Comparison of ENCODE assay signal across 1 cellular context in the genomic region with DNA sequence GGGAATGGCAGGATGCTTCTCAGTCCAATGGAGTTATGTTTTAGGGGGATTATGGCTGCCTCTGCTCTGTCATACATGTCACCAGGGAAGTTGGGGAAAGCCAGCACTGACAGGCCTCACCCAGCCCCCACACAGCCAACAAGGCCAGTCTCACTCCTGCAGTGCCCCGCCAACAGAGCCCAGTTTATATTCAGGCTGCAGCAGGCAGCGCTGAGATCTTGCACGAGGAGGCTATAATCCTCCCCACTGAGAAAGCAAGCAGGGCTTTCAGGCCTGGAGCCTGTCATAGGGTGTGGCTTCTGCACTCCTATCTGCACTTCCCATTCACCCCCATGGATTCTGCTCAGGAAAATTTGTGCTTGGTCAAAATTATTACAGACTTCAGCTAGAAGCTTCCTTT.
TF ChIP-seq lines count a peak whose summit lies in the region.

No MANE protein-coding gene starts in this region.

TF ChIP-seq in H1, 55 proteins besides CTCF, POLR2A, EP300 and RAD21:
- TF ChIP-seq TEAD4 (IDR thresholded peaks at IDR 0.05; ENCODE audit: low read depth, low read length): no peak
- TF ChIP-seq, protein P1, sequence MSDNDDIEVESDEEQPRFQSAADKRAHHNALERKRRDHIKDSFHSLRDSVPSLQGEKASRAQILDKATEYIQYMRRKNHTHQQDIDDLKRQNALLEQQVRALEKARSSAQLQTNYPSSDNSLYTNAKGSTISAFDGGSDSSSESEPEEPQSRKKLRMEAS (IDR thresholded peaks at IDR 0.05): no peak
- TF ChIP-seq SIRT6 (IDR thresholded peaks at IDR 0.05; ENCODE audit: low read length): no peak
- TF ChIP-seq BRCA1 (IDR thresholded peaks at IDR 0.05; ENCODE audit: low read depth, low read length): no peak
- TF ChIP-seq TAF1 (IDR thresholded peaks at IDR 0.05; ENCODE audit: low read depth, low read length): no peak
- TF ChIP-seq, protein P2, sequence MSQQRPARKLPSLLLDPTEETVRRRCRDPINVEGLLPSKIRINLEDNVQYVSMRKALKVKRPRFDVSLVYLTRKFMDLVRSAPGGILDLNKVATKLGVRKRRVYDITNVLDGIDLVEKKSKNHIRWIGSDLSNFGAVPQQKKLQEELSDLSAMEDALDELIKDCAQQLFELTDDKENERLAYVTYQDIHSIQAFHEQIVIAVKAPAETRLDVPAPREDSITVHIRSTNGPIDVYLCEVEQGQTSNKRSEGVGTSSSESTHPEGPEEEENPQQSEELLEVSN (IDR thresholded peaks at IDR 0.05): no peak
- no peak for TF ChIP-seq YY1 (IDR thresholded peaks at IDR 0.05; ENCODE audit: low read depth, low read length)
- TF ChIP-seq EGR1 (IDR thresholded peaks at IDR 0.05; ENCODE audit: borderline replicate concordance, low read depth, low read length): no peak
- TF ChIP-seq POU5F1 (IDR thresholded peaks at IDR 0.05; ENCODE audit: low read depth, low read length): no peak
- TF ChIP-seq SP1 (IDR thresholded peaks at IDR 0.05; ENCODE audit: low read depth, low read length): no peak
- no peak for TF ChIP-seq BCL11A (IDR thresholded peaks at IDR 0.05; ENCODE audit: low read depth in 2 of 2, low read length in 2 of 2)
- no peak for TF ChIP-seq CHD2 (IDR thresholded peaks at IDR 0.05; ENCODE audit: low read length)
- no peak for TF ChIP-seq SP2 (IDR thresholded peaks at IDR 0.05; ENCODE audit: low read length)
- no peak for TF ChIP-seq HDAC6 (IDR thresholded peaks at IDR 0.05; ENCODE audit: low read depth, low read length)
- no peak for TF ChIP-seq GABPA (IDR thresholded peaks at IDR 0.05; ENCODE audit: borderline replicate concordance, insufficient read depth, low read length)
